28 cellular contexts compared by ENCODE assay signal in the genomic region with DNA sequence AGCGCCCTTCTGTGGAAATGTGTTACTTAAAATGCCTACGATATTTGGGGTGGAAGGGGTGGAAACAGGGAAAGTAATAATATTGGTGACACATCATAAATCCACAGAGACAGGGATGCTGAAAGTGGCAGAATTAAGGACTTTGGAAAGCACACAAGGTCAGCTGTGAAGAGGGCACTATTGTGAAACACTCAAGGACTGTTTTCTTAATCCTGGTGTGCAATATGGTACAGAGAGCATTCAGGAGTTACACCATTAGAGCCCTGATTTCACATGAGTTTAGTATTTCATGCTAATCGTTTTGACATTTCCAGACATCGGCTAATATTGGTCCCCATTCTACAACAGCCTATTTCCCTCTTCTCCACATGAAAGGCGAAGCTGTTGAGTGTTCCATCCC.
DNase-seq lines count a peak whose midpoint lies in the region; ATAC-seq, FAIRE-seq and TF ChIP-seq lines count a peak whose summit lies in the region.
"Had no signal": no experiment of that assay in that cellular context is flagged by ENCODE, and none has a peak within 500 bp of the region (broad histone marks: within the 10 kb centered on the region; RNA-seq: fewer than 3 reads in every experiment).

No MANE protein-coding gene starts in this region.

- H3F3A ChIP-seq in smooth muscle cell (ENCODE audit: low read depth), result peaks cover 23% of the 10 kb centered on the region

- no peak for TF ChIP-seq RAD21 in liver (IDR thresholded peaks at IDR 0.05)

- H3K9me3 ChIP-seq in right atrium auricular region, result no peaks in the 10 kb centered on the region
- H3K9me3 ChIP-seq in liver (ENCODE audit: control insufficient read depth in 4 of 4, low read length in 3 of 4), result no peaks in the 10 kb centered on the region
- no peaks in the 10 kb centered on the region for H3K9me3 ChIP-seq in smooth muscle cell (replicated peaks; ENCODE audit: low read depth)
- H3K9me3 ChIP-seq: SK-N-SH, uterus had no signal

- H3K27me3 ChIP-seq in right atrium auricular region, result no peaks in the 10 kb centered on the region
- no peaks in the 10 kb centered on the region for H3K27me3 ChIP-seq in liver (ENCODE audit: control insufficient read depth in 4 of 4, insufficient read depth in 4 of 4, low read length in 3 of 4)
- H3K27me3 ChIP-seq in smooth muscle cell (ENCODE audit: low read depth), result no peaks in the 10 kb centered on the region
- H3K27me3 ChIP-seq: neural progenitor cell, uterus had no signal

- no peaks in the 10 kb centered on the region for H3K36me3 ChIP-seq in right atrium auricular region
- no peaks in the 10 kb centered on the region for H3K36me3 ChIP-seq in liver (ENCODE audit: control insufficient read depth in 4 of 4, insufficient read depth in 3 of 4, low read depth in 1 of 4, low read length in 3 of 4)
- H3K36me3 ChIP-seq in smooth muscle cell (ENCODE audit: low read depth), result no peaks in the 10 kb centered on the region
- H3K36me3 ChIP-seq: neural progenitor cell, uterus had no signal

- intact Hi-C loops in Right ventricle myocardium inferior (cut with DNase I), result no loop called here

- H3K4me3 ChIP-seq in right atrium auricular region, result no peak overlapping the region
- no peak overlapping the region for H3K4me3 ChIP-seq in fibroblast of pulmonary artery (replicated peaks; ENCODE audit: low read depth, low read length)
- no peak overlapping the region for H3K4me3 ChIP-seq in liver (ENCODE audit: low read depth in 1 of 3, low read length in 3 of 3)
- H3K4me3 ChIP-seq in smooth muscle cell, result no peak overlapping the region
- H3K4me3 ChIP-seq: neural progenitor cell, skin epidermis, uterus had no signal

- no peaks in the 10 kb centered on the region for H4K20me1 ChIP-seq in smooth muscle cell (ENCODE audit: low read depth)

- H3K27ac ChIP-seq in right atrium auricular region, result no peak overlapping the region
- H3K27ac ChIP-seq in liver (ENCODE audit: low read depth in 1 of 2, low read length in 2 of 2), result no peak overlapping the region
- H3K27ac ChIP-seq in smooth muscle cell (ENCODE audit: low read depth), result peak overlapping the region; percentile 94
- H3K27ac ChIP-seq: neural progenitor cell, skin epidermis, uterus had no signal

- H3K4me1 ChIP-seq in right atrium auricular region, result peaks cover 0 to 15% of the 10 kb centered on the region in 2 donors
- peaks cover 0 to 4% (median 2%) of the 10 kb centered on the region in 4 donors for H3K4me1 ChIP-seq in liver (ENCODE audit: control insufficient read depth in 4 of 4, insufficient read depth in 4 of 4, low read length in 3 of 4)
- peaks cover 19% of the 10 kb centered on the region for H3K4me1 ChIP-seq in smooth muscle cell (ENCODE audit: low read depth)
- H3K4me1 ChIP-seq: neural progenitor cell, uterus had no signal

- FAIRE-seq in urothelium cell line (lab: Jason Lieb, UNC), result no peak
- FAIRE-seq: A204.1, bronchial epithelial cell had no signal

- no peak for DNase-seq in Right ventricle myocardium inferior (ENCODE audit: missing footprints)
- DNase-seq in right atrium auricular region (ENCODE audit: low spot score), result no peak
- peak; percentile 54 for DNase-seq in fibroblast of pulmonary artery (ENCODE audit: low read depth)
- DNase-seq in smooth muscle cell (lab: John Stamatoyannopoulos, UW; ENCODE audit: unreplicated experiment), result no peak
- DNase-seq in NCI-H748 treated with DMSO at 0.1 percent for 48 hours (lab: John Stamatoyannopoulos, UW), result no peak
- DNase-seq in urothelium cell line (ENCODE audit: low spot score), result no peak
- DNase-seq: activated CD4-positive, alpha-beta T cell treated with anti-CD3 and anti-CD28 coated beads, Interleukin-2, amount 10 ng/mL, durations not matched to agents 24 days and 14 days; activated CD8-positive, alpha-beta memory T cell treated with anti-CD3 and anti-CD28 coated beads, Interleukin-2, amount 10 ng/mL, durations not matched to agents 7 days and 5 days; activated naive CD4-positive, alpha-beta T cell treated with anti-CD3 and anti-CD28 coated beads for 36 hours; activated T-cell treated with anti-CD3 and anti-CD28 coated beads, Interleukin-2, amount 50 U/mL, for 72 hours; cortex of kidney; DMS53; GDM1; KG1; left cardiac atrium; NCI-H187; NCI-H526 treated with DMSO at 0.1 percent for 48 hours; SK-N-SH; stimulated activated CD4-positive, alpha-beta T cell treated with anti-CD3 and anti-CD28 coated beads, Interleukin-2, amount 100 ng/mL, for 24 hours; T-helper 17 cell; uterus had no signal

- peak overlapping the region; percentile 78 for H3K4me2 ChIP-seq in smooth muscle cell
- H3K4me2 ChIP-seq: neural progenitor cell, SK-N-SH had no signal

- H3K79me2 ChIP-seq in smooth muscle cell (ENCODE audit: low read depth), result no peaks in the 10 kb centered on the region

- TF ChIP-seq CTCF in right atrium auricular region (IDR thresholded peaks at IDR 0.05), result no peak
- TF ChIP-seq CTCF in fibroblast of pulmonary artery (IDR thresholded peaks at IDR 0.05; ENCODE audit: low read length, missing control alignments), result no peak
- TF ChIP-seq CTCF in liver (IDR thresholded peaks at IDR 0.05; ENCODE audit: low read depth, low read length, missing input control), result no peak
- no peak for TF ChIP-seq CTCF in smooth muscle cell (IDR thresholded peaks at IDR 0.05; ENCODE audit: borderline replicate concordance, insufficient read depth, poor library complexity, severe bottlenecking)

- H3K9ac ChIP-seq in liver (ENCODE audit: low read depth in 1 of 2, low read length in 2 of 2), result no peak overlapping the region
- H3K9ac ChIP-seq in smooth muscle cell (ENCODE audit: low read depth), result no peak overlapping the region
- H3K9ac ChIP-seq: neural progenitor cell, SK-N-SH had no signal

- ATAC-seq in Right ventricle myocardium inferior, result peak; percentile 33
- no peak for ATAC-seq in HG03469 (IDR thresholded peaks at IDR 0.05; ENCODE audit: unreplicated experiment)
- ATAC-seq: activated CD8-positive, alpha-beta memory T cell treated with anti-CD3 and anti-CD28 coated beads, Interleukin-2, amount 10 ng/mL, durations not matched to agents 7 days and 5 days; activated T-cell treated with anti-CD3 and anti-CD28 coated beads, Interleukin-2, amount 50 U/mL, for 72 hours; esophagus mucosa; T-helper 17 cell had no signal

- H2AFZ ChIP-seq in smooth muscle cell (ENCODE audit: low read depth), result no peak overlapping the region
- H2AFZ ChIP-seq: neural progenitor cell had no signal

- WGBS in liver, result 72% methylated on average over 5 of the region's 5 CpGs
- 62% methylated on average over 5 of the region's 5 CpGs for WGBS in smooth muscle cell (ENCODE audit: low lambda C conversion rate)

TF ChIP-seq in liver, 16 proteins besides CTCF, POLR2A, EP300 and RAD21:
- TF ChIP-seq, protein P1, sequence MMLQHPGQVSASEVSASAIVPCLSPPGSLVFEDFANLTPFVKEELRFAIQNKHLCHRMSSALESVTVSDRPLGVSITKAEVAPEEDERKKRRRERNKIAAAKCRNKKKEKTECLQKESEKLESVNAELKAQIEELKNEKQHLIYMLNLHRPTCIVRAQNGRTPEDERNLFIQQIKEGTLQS (IDR thresholded peaks at IDR 0.05), result no peak
- peak; percentile 53 to 67 for TF ChIP-seq HNF4A (conservative IDR thresholded peaks at IDR 0.05)
- peak in 1 of 2 donors; percentile 22 for TF ChIP-seq RXRA (IDR thresholded peaks at IDR 0.05)
TF ChIP-seq in liver: peak in this region for 2.
